1 cellular context compared by ENCODE assay signal in the genomic region with DNA sequence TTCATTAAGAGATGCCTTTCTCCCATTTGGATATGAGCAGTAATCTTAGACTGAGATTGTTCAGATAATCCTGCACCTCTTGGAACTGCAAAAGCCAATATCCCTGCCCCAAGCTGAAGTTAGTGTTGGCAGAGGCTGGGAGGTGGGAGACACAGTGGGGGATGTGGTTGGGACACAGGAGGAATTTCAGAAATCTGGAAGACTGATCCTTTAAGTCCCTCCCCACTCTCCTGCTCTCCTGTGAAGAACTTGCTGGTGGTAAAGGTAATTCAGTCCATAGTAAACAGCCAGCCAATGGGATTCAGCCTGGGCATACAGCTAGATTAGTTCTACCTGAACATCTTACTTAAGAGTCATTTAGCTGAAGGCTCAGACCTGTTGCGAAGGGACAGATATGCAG.
TF ChIP-seq lines count a peak whose summit lies in the region.

No MANE protein-coding gene starts in this region.

TF ChIP-seq in GM23338, 12 proteins besides CTCF, POLR2A, EP300 and RAD21 (continued from another document):
- TF ChIP-seq, protein P1, sequence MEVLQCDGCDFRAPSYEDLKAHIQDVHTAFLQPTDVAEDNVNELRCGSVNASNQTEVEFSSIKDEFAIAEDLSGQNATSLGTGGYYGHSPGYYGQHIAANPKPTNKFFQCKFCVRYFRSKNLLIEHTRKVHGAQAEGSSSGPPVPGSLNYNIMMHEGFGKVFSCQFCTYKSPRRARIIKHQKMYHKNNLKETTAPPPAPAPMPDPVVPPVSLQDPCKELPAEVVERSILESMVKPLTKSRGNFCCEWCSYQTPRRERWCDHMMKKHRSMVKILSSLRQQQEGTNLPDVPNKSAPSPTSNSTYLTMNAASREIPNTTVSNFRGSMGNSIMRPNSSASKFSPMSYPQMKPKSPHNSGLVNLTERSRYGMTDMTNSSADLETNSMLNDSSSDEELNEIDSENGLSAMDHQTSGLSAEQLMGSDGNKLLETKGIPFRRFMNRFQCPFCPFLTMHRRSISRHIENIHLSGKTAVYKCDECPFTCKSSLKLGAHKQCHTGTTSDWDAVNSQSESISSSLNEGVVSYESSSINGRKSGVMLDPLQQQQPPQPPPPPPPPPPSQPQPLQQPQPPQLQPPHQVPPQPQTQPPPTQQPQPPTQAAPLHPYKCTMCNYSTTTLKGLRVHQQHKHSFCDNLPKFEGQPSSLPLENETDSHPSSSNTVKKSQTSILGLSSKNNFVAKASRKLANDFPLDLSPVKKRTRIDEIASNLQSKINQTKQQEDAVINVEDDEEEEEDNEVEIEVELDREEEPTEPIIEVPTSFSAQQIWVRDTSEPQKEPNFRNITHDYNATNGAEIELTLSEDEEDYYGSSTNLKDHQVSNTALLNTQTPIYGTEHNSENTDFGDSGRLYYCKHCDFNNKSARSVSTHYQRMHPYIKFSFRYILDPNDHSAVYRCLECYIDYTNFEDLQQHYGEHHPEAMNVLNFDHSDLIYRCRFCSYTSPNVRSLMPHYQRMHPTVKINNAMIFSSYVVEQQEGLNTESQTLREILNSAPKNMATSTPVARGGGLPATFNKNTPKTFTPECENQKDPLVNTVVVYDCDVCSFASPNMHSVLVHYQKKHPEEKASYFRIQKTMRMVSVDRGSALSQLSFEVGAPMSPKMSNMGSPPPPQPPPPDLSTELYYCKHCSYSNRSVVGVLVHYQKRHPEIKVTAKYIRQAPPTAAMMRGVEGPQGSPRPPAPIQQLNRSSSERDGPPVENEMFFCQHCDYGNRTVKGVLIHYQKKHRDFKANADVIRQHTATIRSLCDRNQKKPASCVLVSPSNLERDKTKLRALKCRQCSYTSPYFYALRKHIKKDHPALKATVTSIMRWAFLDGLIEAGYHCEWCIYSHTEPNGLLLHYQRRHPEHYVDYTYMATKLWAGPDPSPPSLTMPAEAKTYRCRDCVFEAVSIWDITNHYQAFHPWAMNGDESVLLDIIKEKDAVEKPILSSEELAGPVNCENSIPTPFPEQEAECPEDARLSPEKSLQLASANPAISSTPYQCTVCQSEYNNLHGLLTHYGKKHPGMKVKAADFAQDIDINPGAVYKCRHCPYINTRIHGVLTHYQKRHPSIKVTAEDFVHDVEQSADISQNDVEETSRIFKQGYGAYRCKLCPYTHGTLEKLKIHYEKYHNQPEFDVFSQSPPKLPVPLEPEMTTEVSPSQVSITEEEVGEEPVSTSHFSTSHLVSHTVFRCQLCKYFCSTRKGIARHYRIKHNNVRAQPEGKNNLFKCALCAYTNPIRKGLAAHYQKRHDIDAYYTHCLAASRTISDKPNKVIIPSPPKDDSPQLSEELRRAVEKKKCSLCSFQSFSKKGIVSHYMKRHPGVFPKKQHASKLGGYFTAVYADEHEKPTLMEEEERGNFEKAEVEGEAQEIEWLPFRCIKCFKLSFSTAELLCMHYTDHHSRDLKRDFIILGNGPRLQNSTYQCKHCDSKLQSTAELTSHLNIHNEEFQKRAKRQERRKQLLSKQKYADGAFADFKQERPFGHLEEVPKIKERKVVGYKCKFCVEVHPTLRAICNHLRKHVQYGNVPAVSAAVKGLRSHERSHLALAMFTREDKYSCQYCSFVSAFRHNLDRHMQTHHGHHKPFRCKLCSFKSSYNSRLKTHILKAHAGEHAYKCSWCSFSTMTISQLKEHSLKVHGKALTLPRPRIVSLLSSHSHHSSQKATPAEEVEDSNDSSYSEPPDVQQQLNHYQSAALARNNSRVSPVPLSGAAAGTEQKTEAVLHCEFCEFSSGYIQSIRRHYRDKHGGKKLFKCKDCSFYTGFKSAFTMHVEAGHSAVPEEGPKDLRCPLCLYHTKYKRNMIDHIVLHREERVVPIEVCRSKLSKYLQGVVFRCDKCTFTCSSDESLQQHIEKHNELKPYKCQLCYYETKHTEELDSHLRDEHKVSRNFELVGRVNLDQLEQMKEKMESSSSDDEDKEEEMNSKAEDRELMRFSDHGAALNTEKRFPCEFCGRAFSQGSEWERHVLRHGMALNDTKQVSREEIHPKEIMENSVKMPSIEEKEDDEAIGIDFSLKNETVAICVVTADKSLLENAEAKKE (CRISPR knock-in tag; IDR thresholded peaks at IDR 0.05), result no peak
- TF ChIP-seq EZH2 (IDR thresholded peaks at IDR 0.05; ENCODE audit: low read depth, unreplicated experiment), result no peak
